25 cellular contexts compared by ENCODE assay signal in genomic region chr10:90885176-90885575, GRCh38. TPM values are rescaled to one million over a fixed set of nuclear protein-coding genes. Genes with fewer than 3 reads are reported as not detected.
DNase-seq lines count a peak whose midpoint lies in the region; ATAC-seq, FAIRE-seq and TF ChIP-seq lines count a peak whose summit lies in the region.
"Had no signal": no experiment of that assay in that cellular context is flagged by ENCODE, and none has a peak within 500 bp of the region (broad histone marks: within the 10 kb centered on the region; RNA-seq: fewer than 3 reads in every experiment).

No MANE protein-coding gene starts in this region.

- H3K9me3 ChIP-seq in gastrocnemius medialis (no peaks in the 10 kb centered on the region), H9 (ENCODE audit: control insufficient read depth, low read depth, low read length) (no peaks in the 10 kb centered on the region)
- H3K9me3 ChIP-seq: A549, colonic mucosa, upper lobe of left lung had no signal

- H2BK20ac ChIP-seq in H9 (ENCODE audit: low read depth, low read length, poor library complexity, severe bottlenecking), result no peak overlapping the region

- no peaks in the 10 kb centered on the region for H4K20me1 ChIP-seq in H9 (ENCODE audit: control insufficient read depth, insufficient read depth, insufficient read length)

- no peak overlapping the region for H4K5ac ChIP-seq in H9 (ENCODE audit: insufficient read length, low read depth, low read length)

- no peak overlapping the region for H3K4me3 ChIP-seq in gastrocnemius medialis
- H3K4me3 ChIP-seq: A549, colonic mucosa, SK-N-MC, upper lobe of left lung had no signal

- DNase-seq in AG08395 (ENCODE audit: low spot score) (peak; percentile 68), HCEC 1CT (peak; percentile 74), astrocyte of the hippocampus (ENCODE audit: low read depth, low spot score) (peak; percentile 65), hepatic stellate cell (ENCODE audit: low spot score) (peak; percentile 35), gastrocnemius medialis (no peak), frontal cortex (ENCODE audit: low spot score in 2 of 2) (no peak), H9 (no peak)
- DNase-seq: activated CD8-positive, alpha-beta memory T cell treated with anti-CD3 and anti-CD28 coated beads, Interleukin-2, amount 10 ng/mL, durations not matched to agents 7 days and 5 days; amygdala; CD8-positive, alpha-beta memory T cell; colonic mucosa; DMS79 treated with DMSO at 0.1 percent for 48 hours; Karpas-422; left ventricle myocardium superior; NCI-H774; retina; stimulated activated naive CD4-positive, alpha-beta T cell treated with Interleukin-2 at 50 U/mL for 16 hours; upper lobe of left lung had no signal

- H2BK12ac ChIP-seq in H9 (ENCODE audit: insufficient read length, low read depth, low read length), result no peak overlapping the region

- no peak for ATAC-seq in gastrocnemius medialis
- ATAC-seq in HG03342 (IDR thresholded peaks at IDR 0.05; ENCODE audit: unreplicated experiment), result no peak
- ATAC-seq: A549; activated CD8-positive, alpha-beta memory T cell treated with anti-CD3 and anti-CD28 coated beads, Interleukin-2, amount 10 ng/mL, durations not matched to agents 7 days and 5 days; HCT116; left ventricle myocardium superior; Panc1 had no signal

- H3K23me2 ChIP-seq in H9 (ENCODE audit: insufficient read length, low read depth, low read length, poor library complexity, severe bottlenecking), result no peaks in the 10 kb centered on the region

- no peaks in the 10 kb centered on the region for H3K4me1 Mint-ChIP-seq in H9
- H3K4me1 Mint-ChIP-seq: activated CD8-positive, alpha-beta memory T cell treated with anti-CD3 and anti-CD28 coated beads, Interleukin-2, amount 10 ng/mL, durations not matched to agents 7 days and 5 days had no signal

- H3K27ac Mint-ChIP-seq in H9, result no peak overlapping the region
- H3K27ac Mint-ChIP-seq: activated CD8-positive, alpha-beta memory T cell treated with anti-CD3 and anti-CD28 coated beads, Interleukin-2, amount 10 ng/mL, durations not matched to agents 7 days and 5 days had no signal

- no CpG with 5 or more reads among the region's 1 CpG for WGBS in H9 (ENCODE audit: extremely low coverage, insufficient read length, low lambda C conversion rate)

- H3K27me3 Mint-ChIP-seq in H9 (ENCODE audit: low read depth), result no peaks in the 10 kb centered on the region
- H3K27me3 Mint-ChIP-seq: activated CD8-positive, alpha-beta memory T cell treated with anti-CD3 and anti-CD28 coated beads, Interleukin-2, amount 10 ng/mL, durations not matched to agents 7 days and 5 days; CD8-positive, alpha-beta memory T cell had no signal

- H3K14ac ChIP-seq in H9 (ENCODE audit: insufficient read depth, low read length), result no peak overlapping the region

- H3K79me2 ChIP-seq in H9 (ENCODE audit: insufficient read depth, low read length), result no peaks in the 10 kb centered on the region

- H3K36me3 ChIP-seq in gastrocnemius medialis, result peaks cover 0 to 35% of the 10 kb centered on the region in 2 donors
- H3K36me3 ChIP-seq: colonic mucosa had no signal

- no peak overlapping the region for H2BK5ac ChIP-seq in H9 (ENCODE audit: insufficient read length, low read length)

- no peak for TF ChIP-seq CTCF in gastrocnemius medialis (IDR thresholded peaks at IDR 0.05 in 4 of 5, conservative IDR thresholded peaks at IDR 0.05 in 1 of 5)
- no peak for TF ChIP-seq CTCF in H9 (conservative IDR thresholded peaks at IDR 0.05)

- H2BK120ac ChIP-seq in H9 (ENCODE audit: low read depth, low read length, poor library complexity, severe bottlenecking), result no peak overlapping the region

- FAIRE-seq in frontal cortex (lab: Jason Lieb, UNC), result no peak
- FAIRE-seq: GM19239 had no signal

- H2AK5ac ChIP-seq in H9 (ENCODE audit: insufficient read length, low read length), result no peak overlapping the region

- H4K91ac ChIP-seq in H9 (ENCODE audit: insufficient read length, low read depth, low read length), result no peak overlapping the region

- in situ Hi-C loops in gastrocnemius medialis (cut with MboI; ENCODE audit: low sequenced_read_pairs in 4 of 4), result no loop called here

- H3K36me3 Mint-ChIP-seq in H9 (ENCODE audit: insufficient read depth in 1 of 3, low read depth in 3 of 3), result peaks cover 10 to 71% (median 54%) of the 10 kb centered on the region in 3 experiments; a peak in 6 of 7 replicates

- no peak overlapping the region for H3K18ac ChIP-seq in H9 (ENCODE audit: insufficient read length, low read depth, low read length)

- H3K27ac ChIP-seq in gastrocnemius medialis (no peak overlapping the region), H9 (ENCODE audit: insufficient read length, low read depth, low read length) (no peak overlapping the region)
- H3K27ac ChIP-seq: A549, colonic mucosa, SK-N-MC, upper lobe of left lung had no signal

- H3K4me2 ChIP-seq in H9 (ENCODE audit: insufficient read depth, insufficient read length, low read length), result no peak overlapping the region
- H3K4me2 ChIP-seq: A549 had no signal

- no peak overlapping the region for H3K4ac ChIP-seq in H9 (ENCODE audit: low read depth, low read length)

- H2AFZ ChIP-seq in H9 (ENCODE audit: low read length), result no peak overlapping the region

- no peak overlapping the region for H2BK15ac ChIP-seq in H9 (ENCODE audit: low read depth, low read length)

- no peak for TF ChIP-seq POLR2A in gastrocnemius medialis (IDR thresholded peaks at IDR 0.05)

- H3K4me1 ChIP-seq in gastrocnemius medialis (peaks cover 13 to 27% of the 10 kb centered on the region in 2 donors), H9 (ENCODE audit: insufficient read depth, low read length) (no peaks in the 10 kb centered on the region)
- H3K4me1 ChIP-seq: colonic mucosa had no signal

- no peaks in the 10 kb centered on the region for H3K27me3 ChIP-seq in gastrocnemius medialis
- H3K27me3 ChIP-seq in H9 (ENCODE audit: insufficient read depth, low read length), result no peaks in the 10 kb centered on the region
- H3K27me3 ChIP-seq: colonic mucosa, upper lobe of left lung had no signal

- H4K8ac ChIP-seq in H9 (replicated peaks; ENCODE audit: insufficient read length, low read depth, low read length), result no peak overlapping the region

- H3T11ph ChIP-seq in H9 (ENCODE audit: low read length), result no peak overlapping the region

- H3K9me3 Mint-ChIP-seq in H9, result no peaks in the 10 kb centered on the region; a peak in 1 of 5 replicates
- H3K9me3 Mint-ChIP-seq: CD8-positive, alpha-beta memory T cell had no signal

- no peak overlapping the region for H3K23ac ChIP-seq in H9 (ENCODE audit: insufficient read length, low read depth, low read length)

- intact Hi-C loops in gastrocnemius medialis (cut with DNase I; ENCODE audit: low total_unique reads), result no loop called here

- H3K9ac ChIP-seq in H9 (ENCODE audit: extremely low read depth, insufficient read length, low read length), result no peak overlapping the region

- no peak overlapping the region for H3K56ac ChIP-seq in H9 (ENCODE audit: insufficient read length, low read depth, low read length)

- no peak overlapping the region for H3K4me3 Mint-ChIP-seq in H9
- H3K4me3 Mint-ChIP-seq: activated CD8-positive, alpha-beta memory T cell treated with anti-CD3 and anti-CD28 coated beads, Interleukin-2, amount 10 ng/mL, durations not matched to agents 7 days and 5 days; CD8-positive, alpha-beta memory T cell had no signal

- no peaks in the 10 kb centered on the region for H3K79me1 ChIP-seq in H9 (ENCODE audit: insufficient read depth, low read depth, low read length, poor library complexity, severe bottlenecking)

RNA-seq across cellular contexts. Expression of gene RPP30, which starts 13.4 kb away (rescaled TPM):
- 10 to 100 TPM; 20.4 to 44.9 (median 31.3) TPM for total RNA-seq in gastrocnemius medialis
- total RNA-seq in frontal cortex, result 94.6 TPM
- total RNA-seq in H9 (2021), result 70.0 and 77.7 TPM in 2 replicates

RNA-seq across cellular contexts. Expression of gene HTR7, which starts 27.3 kb away (rescaled TPM):
- total RNA-seq in gastrocnemius medialis (1 to 10 TPM in 1 of 4 donors, under 1 TPM in 2, not detected in 1; 0.61 to 1.2 (median 0.85) TPM), frontal cortex (14.3 TPM), H9 (2021) (20.2 and 21.3 TPM in 2 replicates)
- total RNA-seq: activated CD8-positive, alpha-beta memory T cell treated with anti-CD3 and anti-CD28 coated beads, Interleukin-2, amount 10 ng/mL, durations not matched to agents 7 days and 5 days; CD8-positive, alpha-beta memory T cell; HT-29; left ventricle myocardium superior had no signal

RNA-seq across cellular contexts. Expression of gene ANKRD1, which starts 35.7 kb away (rescaled TPM):
- 100 to 1,000 TPM in 2 of 4 donors, 10 to 100 TPM in 2; 18.6 to 168 (median 98.5) TPM for total RNA-seq in gastrocnemius medialis
- total RNA-seq in frontal cortex, result not detected
- 0.11 and 0.13 TPM in 2 replicates for total RNA-seq in H9 (2021)
- total RNA-seq: activated CD8-positive, alpha-beta memory T cell treated with anti-CD3 and anti-CD28 coated beads, Interleukin-2, amount 10 ng/mL, durations not matched to agents 7 days and 5 days; CD8-positive, alpha-beta memory T cell; HT-29 had no signal

Comparison
In these comparisons a context has a peak if more than half of its experiments do, and no peak if none do; other contexts are left out.
1. DNase-seq: peak in AG08395 (single experiment), HCEC 1CT (single experiment), astrocyte of the hippocampus (single experiment) and hepatic stellate cell (single experiment); none in gastrocnemius medialis (0 of 2), frontal cortex (0 of 2) and H9 (single experiment).
2. RNA of gene ANKRD1, which starts 35.7 kb away (total RNA-seq): 18.6 to 168 TPM in gastrocnemius medialis; 0.11 to 0.13 TPM in H9 and not detected in frontal cortex (single experiment); every median in the first group is over 10 times any median in the second.